In the genomic region with DNA sequence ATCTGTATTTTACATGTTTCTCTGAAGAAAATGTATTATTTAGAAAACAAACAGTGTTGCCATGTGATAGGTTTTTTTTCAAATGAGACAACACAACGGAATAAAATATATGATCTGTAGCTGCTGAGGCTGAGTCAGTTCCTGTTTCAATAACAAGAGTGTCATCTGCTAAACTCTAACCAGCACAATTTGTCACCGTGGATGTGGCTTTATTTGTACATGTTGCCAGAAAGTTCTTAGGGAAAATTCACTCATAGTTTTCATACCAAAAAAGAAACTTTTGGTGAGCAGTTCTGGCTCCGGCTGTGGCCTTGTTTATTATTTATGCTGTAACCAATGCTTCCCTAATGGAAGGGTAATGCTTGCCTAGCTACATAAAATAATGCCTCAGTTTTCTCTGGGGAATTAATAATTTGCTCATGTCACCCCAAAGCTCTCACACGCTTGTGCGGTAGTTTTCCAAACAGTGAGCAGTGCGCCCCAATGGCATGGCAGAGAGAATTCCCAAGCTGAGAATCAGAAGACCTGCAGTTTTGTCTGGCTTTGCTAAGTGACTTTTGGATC, we compare ENCODE assay signal across 1 cellular context.
TF ChIP-seq lines count a peak whose summit lies in the region.

No MANE protein-coding gene starts in this region.

TF ChIP-seq in A549, 52 proteins besides CTCF, POLR2A, EP300 and RAD21 (continued from another document):
- TF ChIP-seq, protein P1, sequence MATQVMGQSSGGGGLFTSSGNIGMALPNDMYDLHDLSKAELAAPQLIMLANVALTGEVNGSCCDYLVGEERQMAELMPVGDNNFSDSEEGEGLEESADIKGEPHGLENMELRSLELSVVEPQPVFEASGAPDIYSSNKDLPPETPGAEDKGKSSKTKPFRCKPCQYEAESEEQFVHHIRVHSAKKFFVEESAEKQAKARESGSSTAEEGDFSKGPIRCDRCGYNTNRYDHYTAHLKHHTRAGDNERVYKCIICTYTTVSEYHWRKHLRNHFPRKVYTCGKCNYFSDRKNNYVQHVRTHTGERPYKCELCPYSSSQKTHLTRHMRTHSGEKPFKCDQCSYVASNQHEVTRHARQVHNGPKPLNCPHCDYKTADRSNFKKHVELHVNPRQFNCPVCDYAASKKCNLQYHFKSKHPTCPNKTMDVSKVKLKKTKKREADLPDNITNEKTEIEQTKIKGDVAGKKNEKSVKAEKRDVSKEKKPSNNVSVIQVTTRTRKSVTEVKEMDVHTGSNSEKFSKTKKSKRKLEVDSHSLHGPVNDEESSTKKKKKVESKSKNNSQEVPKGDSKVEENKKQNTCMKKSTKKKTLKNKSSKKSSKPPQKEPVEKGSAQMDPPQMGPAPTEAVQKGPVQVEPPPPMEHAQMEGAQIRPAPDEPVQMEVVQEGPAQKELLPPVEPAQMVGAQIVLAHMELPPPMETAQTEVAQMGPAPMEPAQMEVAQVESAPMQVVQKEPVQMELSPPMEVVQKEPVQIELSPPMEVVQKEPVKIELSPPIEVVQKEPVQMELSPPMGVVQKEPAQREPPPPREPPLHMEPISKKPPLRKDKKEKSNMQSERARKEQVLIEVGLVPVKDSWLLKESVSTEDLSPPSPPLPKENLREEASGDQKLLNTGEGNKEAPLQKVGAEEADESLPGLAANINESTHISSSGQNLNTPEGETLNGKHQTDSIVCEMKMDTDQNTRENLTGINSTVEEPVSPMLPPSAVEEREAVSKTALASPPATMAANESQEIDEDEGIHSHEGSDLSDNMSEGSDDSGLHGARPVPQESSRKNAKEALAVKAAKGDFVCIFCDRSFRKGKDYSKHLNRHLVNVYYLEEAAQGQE (IDR thresholded peaks at IDR 0.05): no peak
- TF ChIP-seq TFCP2L1 (CRISPR knock-in tag; IDR thresholded peaks at IDR 0.05) (no peak), JUN (IDR thresholded peaks at IDR 0.05) (no peak), CHD2 (IDR thresholded peaks at IDR 0.05; ENCODE audit: low read length, partially characterized antibody) (no peak), FOSL2 (IDR thresholded peaks at IDR 0.05) (no peak), FOSL2 (CRISPR knock-in tag; IDR thresholded peaks at IDR 0.05) (peak; percentile 88), MYC (IDR thresholded peaks at IDR 0.05; ENCODE audit: borderline replicate concordance, low read length) (no peak), ZC3H11A (IDR thresholded peaks at IDR 0.05) (no peak), MAZ (IDR thresholded peaks at IDR 0.05; ENCODE audit: borderline replicate concordance, low read depth, low read length) (no peak), RNF2 (IDR thresholded peaks at IDR 0.05; ENCODE audit: borderline replicate concordance, low read depth) (no peak), MAFK (IDR thresholded peaks at IDR 0.05; ENCODE audit: partially characterized antibody) (peak; percentile 1), SREBF2 (IDR thresholded peaks at IDR 0.05) (no peak), EHF (CRISPR knock-in tag; IDR thresholded peaks at IDR 0.05) (no peak), NPAS2 (CRISPR knock-in tag; IDR thresholded peaks at IDR 0.05; ENCODE audit: borderline replicate concordance) (no peak), FOXS1 (CRISPR knock-in tag; IDR thresholded peaks at IDR 0.05) (peak; percentile 53; the same call in 1 of the 2 replicates), EHMT2 (IDR thresholded peaks at IDR 0.05; ENCODE audit: low read depth) (no peak), HOXA7 (CRISPR knock-in tag; IDR thresholded peaks at IDR 0.05) (no peak), GATA3 (IDR thresholded peaks at IDR 0.05; ENCODE audit: borderline replicate concordance) (0 out of 2 replicates have a peak, but pooled peaks have one; percentile 23), POLR2AphosphoS2 (conservative IDR thresholded peaks at IDR 0.05; ENCODE audit: low read length) (no peak), ZFP36 (IDR thresholded peaks at IDR 0.05; ENCODE audit: borderline replicate concordance, partially characterized antibody) (no peak), HOXB13 (CRISPR knock-in tag; IDR thresholded peaks at IDR 0.05; ENCODE audit: low read depth) (no peak), HEYL (CRISPR knock-in tag; IDR thresholded peaks at IDR 0.05) (no peak), SMC3 (IDR thresholded peaks at IDR 0.05) (no peak), CEBPB (IDR thresholded peaks at IDR 0.05) (no peak), RCOR1 (IDR thresholded peaks at IDR 0.05; ENCODE audit: low read depth, low read length) (no peak), FOSB (CRISPR knock-in tag; IDR thresholded peaks at IDR 0.05) (peak; percentile 54; the same call in 1 of the 2 replicates), KDM1A (IDR thresholded peaks at IDR 0.05; ENCODE audit: low read depth) (no peak), HDAC2 (IDR thresholded peaks at IDR 0.05) (no peak), BHLHE40 (IDR thresholded peaks at IDR 0.05; ENCODE audit: low read depth, low read length) (0 out of 2 replicates have a peak, but pooled peaks have one; percentile 8), TP53 (CRISPR knock-in tag; IDR thresholded peaks at IDR 0.05) (no peak), JUNB (IDR thresholded peaks at IDR 0.05) (no peak), NR3C1 (IDR thresholded peaks at IDR 0.05) (no peak)
- TF ChIP-seq, protein P2, sequence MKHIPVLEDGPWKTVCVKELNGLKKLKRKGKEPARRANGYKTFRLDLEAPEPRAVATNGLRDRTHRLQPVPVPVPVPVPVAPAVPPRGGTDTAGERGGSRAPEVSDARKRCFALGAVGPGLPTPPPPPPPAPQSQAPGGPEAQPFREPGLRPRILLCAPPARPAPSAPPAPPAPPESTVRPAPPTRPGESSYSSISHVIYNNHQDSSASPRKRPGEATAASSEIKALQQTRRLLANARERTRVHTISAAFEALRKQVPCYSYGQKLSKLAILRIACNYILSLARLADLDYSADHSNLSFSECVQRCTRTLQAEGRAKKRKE (CRISPR knock-in tag; IDR thresholded peaks at IDR 0.05; ENCODE audit: low read depth): peak; percentile 83; the same call in 1 of the 2 replicates
- TF ChIP-seq, protein P3, sequence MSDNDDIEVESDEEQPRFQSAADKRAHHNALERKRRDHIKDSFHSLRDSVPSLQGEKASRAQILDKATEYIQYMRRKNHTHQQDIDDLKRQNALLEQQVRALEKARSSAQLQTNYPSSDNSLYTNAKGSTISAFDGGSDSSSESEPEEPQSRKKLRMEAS (IDR thresholded peaks at IDR 0.05): peak; percentile 15
- TF ChIP-seq, protein P4, sequence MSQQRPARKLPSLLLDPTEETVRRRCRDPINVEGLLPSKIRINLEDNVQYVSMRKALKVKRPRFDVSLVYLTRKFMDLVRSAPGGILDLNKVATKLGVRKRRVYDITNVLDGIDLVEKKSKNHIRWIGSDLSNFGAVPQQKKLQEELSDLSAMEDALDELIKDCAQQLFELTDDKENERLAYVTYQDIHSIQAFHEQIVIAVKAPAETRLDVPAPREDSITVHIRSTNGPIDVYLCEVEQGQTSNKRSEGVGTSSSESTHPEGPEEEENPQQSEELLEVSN (IDR thresholded peaks at IDR 0.05; ENCODE audit: borderline replicate concordance, low read depth): no peak
- TF ChIP-seq, protein P5, sequence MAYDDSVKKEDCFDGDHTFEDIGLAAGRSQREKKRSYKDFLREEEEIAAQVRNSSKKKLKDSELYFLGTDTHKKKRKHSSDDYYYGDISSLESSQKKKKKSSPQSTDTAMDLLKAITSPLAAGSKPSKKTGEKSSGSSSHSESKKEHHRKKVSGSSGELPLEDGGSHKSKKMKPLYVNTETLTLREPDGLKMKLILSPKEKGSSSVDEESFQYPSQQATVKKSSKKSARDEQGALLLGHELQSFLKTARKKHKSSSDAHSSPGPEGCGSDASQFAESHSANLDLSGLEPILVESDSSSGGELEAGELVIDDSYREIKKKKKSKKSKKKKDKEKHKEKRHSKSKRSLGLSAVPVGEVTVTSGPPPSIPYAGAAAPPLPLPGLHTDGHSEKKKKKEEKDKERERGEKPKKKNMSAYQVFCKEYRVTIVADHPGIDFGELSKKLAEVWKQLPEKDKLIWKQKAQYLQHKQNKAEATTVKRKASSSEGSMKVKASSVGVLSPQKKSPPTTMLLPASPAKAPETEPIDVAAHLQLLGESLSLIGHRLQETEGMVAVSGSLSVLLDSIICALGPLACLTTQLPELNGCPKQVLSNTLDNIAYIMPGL (CRISPR knock-in tag; IDR thresholded peaks at IDR 0.05; ENCODE audit: borderline replicate concordance): no peak
- TF ChIP-seq, protein P6, sequence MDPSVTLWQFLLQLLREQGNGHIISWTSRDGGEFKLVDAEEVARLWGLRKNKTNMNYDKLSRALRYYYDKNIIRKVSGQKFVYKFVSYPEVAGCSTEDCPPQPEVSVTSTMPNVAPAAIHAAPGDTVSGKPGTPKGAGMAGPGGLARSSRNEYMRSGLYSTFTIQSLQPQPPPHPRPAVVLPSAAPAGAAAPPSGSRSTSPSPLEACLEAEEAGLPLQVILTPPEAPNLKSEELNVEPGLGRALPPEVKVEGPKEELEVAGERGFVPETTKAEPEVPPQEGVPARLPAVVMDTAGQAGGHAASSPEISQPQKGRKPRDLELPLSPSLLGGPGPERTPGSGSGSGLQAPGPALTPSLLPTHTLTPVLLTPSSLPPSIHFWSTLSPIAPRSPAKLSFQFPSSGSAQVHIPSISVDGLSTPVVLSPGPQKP (IDR thresholded peaks at IDR 0.05; ENCODE audit: low read depth, low read length): no peak
